Comparison of ENCODE assay signal across 1 cellular context in the genomic region with DNA sequence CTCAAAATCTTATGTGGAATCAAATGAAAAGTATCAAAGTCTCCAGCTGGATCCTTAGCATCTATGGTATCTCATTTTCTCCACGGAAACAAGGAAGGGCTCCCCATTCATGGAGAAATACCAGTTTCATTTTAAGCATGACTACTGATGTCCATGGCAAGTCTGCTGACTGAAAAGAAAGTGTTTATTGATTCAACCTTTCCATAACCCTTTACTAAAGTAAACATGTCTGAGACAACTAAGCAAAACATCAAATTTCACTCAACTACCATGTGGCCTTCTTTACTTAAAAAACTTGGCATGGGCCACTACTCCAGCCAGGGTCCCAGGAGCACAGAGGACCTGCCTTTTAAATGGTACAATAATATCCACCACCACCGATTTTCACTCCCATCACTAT.
TF ChIP-seq lines count a peak whose summit lies in the region.

No MANE protein-coding gene starts in this region.

TF ChIP-seq in HepG2, 621 proteins besides CTCF, POLR2A, EP300 and RAD21 (continued from another document):
- TF ChIP-seq EED (CRISPR knock-in tag; IDR thresholded peaks at IDR 0.05): no peak
